15 cellular contexts compared by ENCODE assay signal in the genomic region with DNA sequence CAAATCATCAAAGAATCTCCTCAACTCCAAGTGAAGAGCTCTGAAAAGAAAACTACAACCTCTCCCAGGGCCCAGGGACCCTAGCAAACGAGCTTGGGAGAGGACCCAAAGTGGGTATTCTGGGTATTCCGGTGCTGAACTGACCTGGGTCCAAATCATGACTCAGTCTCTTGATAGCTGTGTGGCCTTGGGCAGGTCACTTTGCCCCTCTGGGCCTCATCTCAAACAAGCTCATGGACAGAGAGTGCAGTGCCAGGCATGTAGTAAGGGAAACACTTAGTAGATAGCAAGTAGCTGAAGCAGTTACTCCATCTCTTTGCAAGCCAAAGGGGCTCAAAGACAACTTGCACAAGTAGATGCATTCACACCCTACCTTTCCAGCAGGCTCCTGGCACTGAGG. TPM values are rescaled to one million over a fixed set of nuclear protein-coding genes. Genes with fewer than 3 reads are reported as not detected.
"Had no signal": no experiment of that assay in that cellular context is flagged by ENCODE, and none has a peak within 500 bp of the region (broad histone marks: within the 10 kb centered on the region; RNA-seq: fewer than 3 reads in every experiment).

No MANE protein-coding gene starts in this region.

- H3K27ac ChIP-seq: right atrium auricular region, suprapubic skin, upper lobe of right lung had no signal

- H3K27ac Mint-ChIP-seq: activated CD4-positive, alpha-beta memory T cell treated with anti-CD3 and anti-CD28 coated beads for 36 hours; activated T-cell treated with anti-CD3 and anti-CD28 coated beads, Interleukin-2, amount 50 U/mL, for 72 hours; endodermal cell; stimulated activated naive B cell treated with anti-CD40 and anti-IgM and Interleukin-4, amounts not matched to agents 10 μg/mL and 1 μg/mL and 100 μg/mL, for 72 hours had no signal

- ATAC-seq: activated T-cell treated with anti-CD3 and anti-CD28 coated beads, Interleukin-2, amount 50 U/mL, for 72 hours; stimulated activated naive B cell treated with anti-CD40 and anti-IgM and Interleukin-4, amounts not matched to agents 10 μg/mL and 1 μg/mL and 100 μg/mL, for 72 hours; upper lobe of right lung had no signal

- H3K4me3 ChIP-seq: right atrium auricular region, suprapubic skin, upper lobe of right lung had no signal

- FAIRE-seq: small intestine had no signal

- H3K9me3 ChIP-seq: right atrium auricular region, suprapubic skin, upper lobe of right lung had no signal

- H3K9me3 Mint-ChIP-seq: activated CD4-positive, alpha-beta memory T cell treated with anti-CD3 and anti-CD28 coated beads for 36 hours; activated T-cell treated with anti-CD3 and anti-CD28 coated beads, Interleukin-2, amount 50 U/mL, for 72 hours; endodermal cell; stimulated activated naive B cell treated with anti-CD40 and anti-IgM and Interleukin-4, amounts not matched to agents 10 μg/mL and 1 μg/mL and 100 μg/mL, for 72 hours had no signal

- H3K4me1 ChIP-seq: suprapubic skin had no signal

- H3K27me3 Mint-ChIP-seq: activated CD4-positive, alpha-beta memory T cell treated with anti-CD3 and anti-CD28 coated beads for 36 hours had no signal

- DNase-seq: activated CD4-positive, alpha-beta memory T cell treated with anti-CD3 and anti-CD28 coated beads for 36 hours; activated CD4-positive, CD25-positive, alpha-beta regulatory T cell treated with anti-CD3 and anti-CD28 coated beads, Interleukin-2, amount 50 U/mL, for 72 hours; activated CD8-positive, alpha-beta memory T cell treated with anti-CD3 and anti-CD28 coated beads, Interleukin-2, amount 50 U/mL, for 4 hours; activated gamma-delta T cell treated with Interleukin-2 at 50 U/mL for 16 hours; activated T-cell treated with anti-CD3 and anti-CD28 coated beads, Interleukin-2, amount 50 U/mL, for 72 hours; central memory CD4-positive, alpha-beta T cell; kidney glomerular epithelial cell; stimulated activated naive B cell treated with anti-CD40 and anti-IgM and Interleukin-4, amounts not matched to agents 10 μg/mL and 1 μg/mL and 100 μg/mL, for 72 hours; T-helper 9 cell had no signal

- H3K36me3 Mint-ChIP-seq: activated CD4-positive, alpha-beta memory T cell treated with anti-CD3 and anti-CD28 coated beads for 36 hours; stimulated activated naive B cell treated with anti-CD40 and anti-IgM and Interleukin-4, amounts not matched to agents 10 μg/mL and 1 μg/mL and 100 μg/mL, for 72 hours had no signal

- H3K4me3 Mint-ChIP-seq: activated CD4-positive, alpha-beta memory T cell treated with anti-CD3 and anti-CD28 coated beads for 36 hours; activated T-cell treated with anti-CD3 and anti-CD28 coated beads, Interleukin-2, amount 50 U/mL, for 72 hours; endodermal cell; stimulated activated naive B cell treated with anti-CD40 and anti-IgM and Interleukin-4, amounts not matched to agents 10 μg/mL and 1 μg/mL and 100 μg/mL, for 72 hours had no signal

- H3K27me3 ChIP-seq: right atrium auricular region, suprapubic skin, upper lobe of right lung had no signal

- H3K36me3 ChIP-seq: right atrium auricular region, suprapubic skin, upper lobe of right lung had no signal

RNA-seq across cellular contexts. Expression of a gene that starts 53.6 kb away (rescaled TPM):
- total RNA-seq: endodermal cell, lower leg skin, right atrium auricular region, suprapubic skin, upper lobe of right lung had no signal
